In the genomic region with DNA sequence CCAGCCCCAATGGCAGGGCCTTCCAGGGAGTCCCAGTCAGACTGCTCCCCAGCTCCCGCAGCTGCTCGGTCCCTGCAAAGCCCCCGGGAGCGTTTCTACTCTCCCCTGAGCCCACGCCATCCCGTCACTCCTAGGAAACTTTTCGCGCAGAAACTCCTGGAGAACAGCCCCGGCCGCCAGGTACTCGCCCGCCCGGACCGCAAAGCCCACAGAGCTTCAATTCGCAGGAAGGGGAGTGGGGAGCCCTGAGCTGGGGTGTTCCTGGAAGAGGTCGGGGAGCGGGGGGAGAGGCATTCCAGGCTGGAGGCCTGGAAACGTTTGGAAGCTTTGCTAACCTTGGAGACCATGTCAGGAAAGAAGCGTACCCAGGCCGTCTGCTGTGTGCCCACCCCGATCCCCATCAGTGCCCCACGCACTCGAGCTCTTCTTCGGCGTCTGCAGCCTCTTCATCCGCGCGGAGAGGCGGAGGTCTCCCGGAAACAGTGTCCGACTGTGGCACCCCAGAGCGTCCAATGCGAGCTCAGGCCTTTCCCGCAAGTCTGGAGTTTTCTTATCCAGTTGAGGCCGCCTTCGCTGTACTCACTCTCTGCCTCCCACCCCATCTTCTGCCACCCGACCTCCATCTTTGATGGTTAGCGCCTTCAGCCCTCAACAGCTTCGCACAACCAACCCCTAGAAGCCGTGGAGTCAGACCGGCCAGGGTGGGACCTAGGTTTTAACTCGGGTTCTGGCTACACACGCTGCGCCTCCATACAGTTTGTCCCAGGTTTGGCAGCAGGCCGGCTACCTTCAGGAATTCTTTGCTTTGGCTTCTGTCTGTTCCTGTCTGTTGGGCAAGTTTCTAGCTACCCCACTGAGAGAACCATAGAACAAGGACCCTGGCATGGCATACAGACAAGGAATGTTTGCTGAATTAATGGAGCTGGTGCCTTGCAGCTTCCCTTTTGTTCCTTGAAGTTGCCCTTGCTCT, we compare ENCODE assay signal across 9 cellular contexts. TPM values are rescaled to one million over a fixed set of nuclear protein-coding genes. Genes with fewer than 3 reads are reported as not detected.
DNase-seq lines count a peak whose midpoint lies in the region; ATAC-seq and TF ChIP-seq lines count a peak whose summit lies in the region.
"Had no signal": no experiment of that assay in that cellular context is flagged by ENCODE, and none has a peak within 500 bp of the region (broad histone marks: within the 10 kb centered on the region; RNA-seq: fewer than 3 reads in every experiment).

No MANE protein-coding gene starts in this region.

- H3F3A ChIP-seq in PC-3 (ENCODE audit: low read length, unreplicated experiment), result no peaks in the 10 kb centered on the region

- H3K4me1 ChIP-seq in liver (ENCODE audit: control insufficient read depth in 4 of 4, insufficient read depth in 4 of 4, low read length in 3 of 4) (peaks cover 20 to 75% (median 61%) of the 10 kb centered on the region in 4 donors), subcutaneous abdominal adipose tissue (ENCODE audit: control insufficient read depth in 5 of 5, insufficient read depth in 5 of 5, low read length in 5 of 5) (peaks cover 6 to 71% (median 69%) of the 10 kb centered on the region in 5 donors), PC-3 (ENCODE audit: insufficient read depth, low read length) (peaks cover 24% of the 10 kb centered on the region)

- H3K9ac ChIP-seq in liver (ENCODE audit: low read depth in 1 of 2, low read length in 2 of 2), result peak overlapping the region; percentile 69 to 71
- H3K9ac ChIP-seq in subcutaneous abdominal adipose tissue (ENCODE audit: low read length in 5 of 5), result peak overlapping the region; percentile 48 to 90 (median 84)
- no peak overlapping the region for H3K9ac ChIP-seq in PC-3 (ENCODE audit: low read length)
- H3K9ac ChIP-seq: SK-N-SH had no signal

- POLR2A ChIA-PET in PC-3 (lab: Charles Lee; ENCODE audit: unreplicated experiment), result no interaction called here

- ATAC-seq in HG02610 (IDR thresholded peaks at IDR 0.05; ENCODE audit: unreplicated experiment) (no peak), HG02763 (IDR thresholded peaks at IDR 0.05; ENCODE audit: unreplicated experiment) (no peak), PC-3 (no peak)

- H3K36me3 ChIP-seq in liver (ENCODE audit: control insufficient read depth in 4 of 4, insufficient read depth in 3 of 4, low read depth in 1 of 4, low read length in 3 of 4), result peaks cover 0 to 6% (median 4%) of the 10 kb centered on the region in 4 donors
- H3K36me3 ChIP-seq in subcutaneous abdominal adipose tissue (ENCODE audit: control insufficient read depth in 5 of 5, insufficient read depth in 5 of 5, low read length in 5 of 5), result peaks cover 0 to 14% (median 11%) of the 10 kb centered on the region in 5 donors
- H3K36me3 ChIP-seq in PC-3 (ENCODE audit: low read depth, low read length), result peaks cover 7% of the 10 kb centered on the region

- H2AFZ ChIP-seq in PC-3 (ENCODE audit: low read length), result no peak overlapping the region

- CTCF ChIA-PET in PC-3 (lab: Charles Lee), result no interaction called here

- peak overlapping the region; percentile 87 to 93 for H3K27ac ChIP-seq in liver (ENCODE audit: low read depth in 1 of 2, low read length in 2 of 2)
- H3K27ac ChIP-seq in subcutaneous abdominal adipose tissue (ENCODE audit: low read depth, low read length), result peak overlapping the region; percentile 88
- H3K27ac ChIP-seq in PC-3 (ENCODE audit: low read length), result no peak overlapping the region

- DNase-seq in NCI-H748 (lab: John Stamatoyannopoulos, UW; ENCODE audit: unreplicated experiment) (peak; percentile 17), NCI-H748 treated with DMSO at 0.1 percent for 48 hours (lab: John Stamatoyannopoulos, UW) (no peak), astrocyte of the hippocampus (ENCODE audit: low read depth, low spot score) (peak; percentile 45), PC-3 (no peak)

- H3K9me2 ChIP-seq in PC-3 (replicated peaks; ENCODE audit: low read length), result no peaks in the 10 kb centered on the region
- H3K9me2 ChIP-seq: SK-N-SH had no signal

- TF ChIP-seq CTCF in liver (IDR thresholded peaks at IDR 0.05; ENCODE audit: low read depth, low read length, missing input control) (no peak), PC-3 (conservative IDR thresholded peaks at IDR 0.05; ENCODE audit: low read depth, low read length) (no peak)

- intact Hi-C loops in PC-3 (cut with micrococcal nuclease), result no loop called here

- H3K79me2 ChIP-seq in PC-3 (ENCODE audit: low read length), result peaks cover 22% of the 10 kb centered on the region

- no peaks in the 10 kb centered on the region for H3K9me3 ChIP-seq in liver (ENCODE audit: control insufficient read depth in 4 of 4, low read length in 3 of 4)
- no peaks in the 10 kb centered on the region for H3K9me3 ChIP-seq in subcutaneous abdominal adipose tissue (ENCODE audit: control insufficient read depth in 5 of 5, low read length in 5 of 5)
- no peaks in the 10 kb centered on the region for H3K9me3 ChIP-seq in PC-3 (ENCODE audit: low read length)
- H3K9me3 ChIP-seq: SK-N-SH had no signal

- H3K4me2 ChIP-seq in PC-3 (ENCODE audit: low read length), result no peak overlapping the region
- H3K4me2 ChIP-seq: SK-N-SH had no signal

- no peaks in the 10 kb centered on the region for H4K20me1 ChIP-seq in PC-3 (ENCODE audit: low read length)

- BruUV-seq in PC-3 (replicated peaks; lab: Mats Ljungman, UMichigan), result no TSS peak

- 25% methylated on average over 45 of the region's 45 CpGs for WGBS in liver

- no peak for TF ChIP-seq RAD21 in liver (IDR thresholded peaks at IDR 0.05)

- peak overlapping the region; percentile 76 to 97 (median 89) for H3K4me3 ChIP-seq in liver (ENCODE audit: low read depth in 1 of 3, low read length in 3 of 3)
- H3K4me3 ChIP-seq in subcutaneous abdominal adipose tissue (ENCODE audit: low read depth in 1 of 5, low read length in 5 of 5), result peak overlapping the region; percentile 74 to 87 (median 83)
- H3K4me3 ChIP-seq in PC-3 (ENCODE audit: low read length), result no peak overlapping the region

- no peaks in the 10 kb centered on the region for H3K27me3 ChIP-seq in liver (ENCODE audit: control insufficient read depth in 4 of 4, insufficient read depth in 4 of 4, low read length in 3 of 4)
- peaks cover 16 to 34% (median 20%) of the 10 kb centered on the region in 5 donors for H3K27me3 ChIP-seq in subcutaneous abdominal adipose tissue (ENCODE audit: control insufficient read depth in 5 of 5, insufficient read depth in 4 of 5, low read length in 5 of 5)
- H3K27me3 ChIP-seq in PC-3 (ENCODE audit: low read length), result no peaks in the 10 kb centered on the region

TF ChIP-seq in liver, 16 proteins besides CTCF, POLR2A, EP300 and RAD21:
- TF ChIP-seq FOXA1 (IDR thresholded peaks at IDR 0.05) (no peak), YY1 (IDR thresholded peaks at IDR 0.05) (peak; percentile 54), RXRA (IDR thresholded peaks at IDR 0.05) (no peak), HNF4G (IDR thresholded peaks at IDR 0.05) (no peak)

RNA-seq across cellular contexts. Expression of a gene that starts 3.7 kb away (rescaled TPM):
- total RNA-seq in liver, result 10 to 100 TPM in 1 of 2 donors, 1 to 10 TPM in 1; 3.3 to 11.1 TPM
- 10 to 100 TPM; 10.6 to 12.5 TPM for polyA plus RNA-seq in liver
- 31.2 and 35.7 TPM in 2 replicates for total RNA-seq in PC-3 (2014; rRNA removed)

RNA-seq across cellular contexts. Expression of a gene that starts 4.4 kb away (rescaled TPM):
- 1 to 10 TPM in 1 of 2 donors, under 1 TPM in 1; 0.84 to 2.7 TPM for total RNA-seq in liver
- polyA plus RNA-seq in liver, result 1 to 10 TPM; 2.3 to 2.8 TPM
- total RNA-seq in PC-3 (2014; rRNA removed), result not detected in 2 replicates

RNA-seq across cellular contexts. Expression of a gene that starts 10.5 kb away (rescaled TPM):
- total RNA-seq in liver (not detected), PC-3 (2014; rRNA removed) (3.1 and 3.4 TPM in 2 replicates)
- polyA plus RNA-seq in liver, result not detected

RNA-seq across cellular contexts. Expression of a gene that starts 20.9 kb away (rescaled TPM):
- total RNA-seq in liver (10 to 100 TPM in 1 of 2 donors, 1 to 10 TPM in 1; 9.9 to 26.4 TPM), PC-3 (2014; rRNA removed) (21.1 and 21.4 TPM in 2 replicates)
- 10 to 100 TPM; 15.3 to 16.3 TPM for polyA plus RNA-seq in liver

RNA-seq across cellular contexts. Expression of a gene that starts 21.0 kb away (rescaled TPM):
- total RNA-seq in liver, result 10 to 100 TPM; 13.4 to 28.3 TPM
- polyA plus RNA-seq in liver, result 1 to 10 TPM; 5.1 to 8.3 TPM
- total RNA-seq in PC-3 (2014; rRNA removed), result 14.7 and 21.1 TPM in 2 replicates

Comparison
In these comparisons a context has a peak if more than half of its experiments do, and no peak if none do; other contexts are left out.
1. DNase-seq: peak in NCI-H748 (single experiment) and astrocyte of the hippocampus (single experiment); none in NCI-H748 treated with DMSO at 0.1 percent for 48 hours (single experiment) and PC-3 (single experiment).